8 cellular contexts compared by ENCODE assay signal in the genomic region with DNA sequence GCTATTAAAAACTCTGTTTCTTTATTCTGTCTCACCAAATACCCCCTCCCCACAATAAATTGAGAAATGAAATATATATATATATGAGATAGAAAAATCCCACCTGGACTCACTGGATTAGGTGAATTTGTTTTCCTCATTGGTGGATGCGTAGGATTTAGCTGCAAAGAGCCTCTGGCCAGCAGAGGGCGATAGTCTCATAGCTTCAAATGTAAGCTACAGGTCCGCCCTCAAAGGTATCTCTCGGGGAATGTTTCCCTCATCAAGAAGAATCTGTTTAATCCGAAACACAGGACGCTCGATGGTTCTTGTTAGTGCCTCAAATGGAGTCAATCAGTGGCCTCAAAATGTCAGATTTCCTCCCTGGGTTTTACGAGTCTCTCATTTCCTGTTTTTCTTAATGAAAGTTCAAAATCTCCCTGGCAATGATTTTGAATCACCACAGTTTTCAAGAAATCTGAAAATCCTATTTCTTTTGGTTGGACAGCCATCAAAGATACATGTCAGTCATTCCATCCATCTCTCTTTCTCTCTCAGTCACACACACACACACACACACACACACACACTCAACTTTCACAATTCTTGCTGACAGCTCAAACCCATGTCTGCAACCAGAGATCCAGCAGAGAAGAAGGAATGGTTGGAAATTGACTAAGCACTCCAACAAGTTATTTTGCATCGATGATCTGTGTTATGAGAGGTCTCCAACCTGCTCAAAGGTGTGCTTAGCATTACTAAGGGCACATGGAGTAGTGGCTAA. TPM values are rescaled to one million over a fixed set of nuclear protein-coding genes. Genes with fewer than 3 reads are reported as not detected.
DNase-seq lines count a peak whose midpoint lies in the region; ATAC-seq and TF ChIP-seq lines count a peak whose summit lies in the region.

No MANE protein-coding gene starts in this region.

- peaks cover 1% of the 10 kb centered on the region for H3K27me3 ChIP-seq in GM06990 (replicated peaks; ENCODE audit: control insufficient read depth, insufficient read depth, low read length)
- H3K27me3 ChIP-seq in Karpas-422 (ENCODE audit: low read length), result no peaks in the 10 kb centered on the region
- H3K27me3 ChIP-seq in RWPE2 (ENCODE audit: insufficient read depth, poor library complexity, severe bottlenecking), result no peaks in the 10 kb centered on the region
- H3K27me3 ChIP-seq in ovary, result no peaks in the 10 kb centered on the region
- peaks cover 0 to 38% of the 10 kb centered on the region in 2 donors for H3K27me3 ChIP-seq in tibial artery

- no peaks in the 10 kb centered on the region for H3K79me2 ChIP-seq in Karpas-422 (ENCODE audit: low read length)

- no peaks in the 10 kb centered on the region for H4K20me1 ChIP-seq in Karpas-422 (ENCODE audit: insufficient read depth, low read depth, low read length)

- no peak for TF ChIP-seq EP300 in ovary (IDR thresholded peaks at IDR 0.05)

- H3K9me2 ChIP-seq in Karpas-422 (replicated peaks; ENCODE audit: insufficient read depth, low read length), result no peaks in the 10 kb centered on the region

- TF ChIP-seq POLR2A in ovary (IDR thresholded peaks at IDR 0.05), result no peak

- no peaks in the 10 kb centered on the region for H3K9me3 Mint-ChIP-seq in activated T-helper 17 cell treated with anti-CD3 and anti-CD28 coated beads, Interleukin-2, amount 50 U/mL, for 72 hours

- H3K9me3 ChIP-seq in Karpas-422 (ENCODE audit: low read length), result no peaks in the 10 kb centered on the region
- H3K9me3 ChIP-seq in RWPE2 (ENCODE audit: severe bottlenecking), result no peaks in the 10 kb centered on the region
- no peaks in the 10 kb centered on the region for H3K9me3 ChIP-seq in ovary
- H3K9me3 ChIP-seq in tibial artery, result no peaks in the 10 kb centered on the region

- 8 to 10% (median 10%) methylated on average over 9 of the region's 9 CpGs for WGBS in ovary, 3 donors

- H3K27ac ChIP-seq in Karpas-422 (ENCODE audit: low read length) (no peak overlapping the region), RWPE2 (ENCODE audit: poor library complexity, severe bottlenecking) (no peak overlapping the region), ovary (no peak overlapping the region), tibial artery (no peak overlapping the region)

- ATAC-seq in RWPE2 (ENCODE audit: low read depth), result peak; percentile 43; the same call in 2 of the 3 replicates
- peak; percentile 37 for ATAC-seq in activated T-helper 17 cell treated with anti-CD3 and anti-CD28 coated beads, Interleukin-2, amount 50 U/mL, for 72 hours (replicated peaks)
- no peak for ATAC-seq in HG03095 (IDR thresholded peaks at IDR 0.05; ENCODE audit: unreplicated experiment)

- no peaks in the 10 kb centered on the region for H3K36me3 ChIP-seq in GM06990 (ENCODE audit: control insufficient read depth, insufficient read depth, low read length)
- H3K36me3 ChIP-seq in Karpas-422 (ENCODE audit: insufficient read depth, low read length), result no peaks in the 10 kb centered on the region
- H3K36me3 ChIP-seq in RWPE2 (ENCODE audit: low read depth), result no peaks in the 10 kb centered on the region
- H3K36me3 ChIP-seq in ovary, result no peaks in the 10 kb centered on the region
- no peaks in the 10 kb centered on the region for H3K36me3 ChIP-seq in tibial artery

- peaks cover 8% of the 10 kb centered on the region for H3K27me3 Mint-ChIP-seq in activated T-helper 17 cell treated with anti-CD3 and anti-CD28 coated beads, Interleukin-2, amount 50 U/mL, for 72 hours

- no peak for DNase-seq in GM06990 (ENCODE audit: extremely low read depth, insufficient read length)
- peak; percentile 88 for DNase-seq in Karpas-422
- DNase-seq in RWPE2 (ENCODE audit: low spot score), result no peak
- DNase-seq in foreskin fibroblast, result peak; percentile 63 to 89
- peak; percentile 68 to 84 (median 81) for DNase-seq in ovary
- peak; percentile 72 to 73 for DNase-seq in tibial artery

- H3K4me2 ChIP-seq in Karpas-422 (ENCODE audit: low read depth, low read length, poor library complexity, severe bottlenecking), result no peak overlapping the region

- no peaks in the 10 kb centered on the region for H3K4me1 ChIP-seq in Karpas-422 (ENCODE audit: low read length)
- peaks cover 24% of the 10 kb centered on the region for H3K4me1 ChIP-seq in RWPE2 (ENCODE audit: insufficient read depth, poor library complexity, severe bottlenecking)
- H3K4me1 ChIP-seq in ovary (ENCODE audit: insufficient read depth), result no peaks in the 10 kb centered on the region
- no peaks in the 10 kb centered on the region for H3K4me1 ChIP-seq in tibial artery

- TF ChIP-seq CTCF in GM06990 (IDR thresholded peaks at IDR 0.05; ENCODE audit: insufficient read depth, low read length, poor library complexity, severe bottlenecking) (peak; percentile 86), RWPE2 (IDR thresholded peaks at IDR 0.05; ENCODE audit: poor library complexity, severe bottlenecking) (peak; percentile 79), foreskin fibroblast (IDR thresholded peaks at IDR 0.05; ENCODE audit: low read depth, low read length) (peak; percentile 87), ovary (IDR thresholded peaks at IDR 0.05) (peak; percentile 45 to 78 (median 71)), tibial artery (IDR thresholded peaks at IDR 0.05) (peak; percentile 45 to 77)

- intact Hi-C loops in ovary (cut with DNase I) (loop anchor here in 2 of 4 donors (5.0 to 10.0 kb wide), 2 partner anchors 188 to 265 kb away; a partner anchor contains a TSS), tibial artery (cut with DNase I; ENCODE audit: low total_unique reads) (loop anchor here (10.0 kb wide), 1 partner anchor 175 kb away; no protein-coding TSS in a partner anchor)

- no peaks in the 10 kb centered on the region for H3K36me3 Mint-ChIP-seq in activated T-helper 17 cell treated with anti-CD3 and anti-CD28 coated beads, Interleukin-2, amount 50 U/mL, for 72 hours (ENCODE audit: low read depth)

- peak overlapping the region; percentile 64 for H3K27ac Mint-ChIP-seq in activated T-helper 17 cell treated with anti-CD3 and anti-CD28 coated beads, Interleukin-2, amount 50 U/mL, for 72 hours

- no peak overlapping the region for H3K9ac ChIP-seq in Karpas-422 (ENCODE audit: low read length)

- H3K4me1 Mint-ChIP-seq in activated T-helper 17 cell treated with anti-CD3 and anti-CD28 coated beads, Interleukin-2, amount 50 U/mL, for 72 hours, result peaks cover 5% of the 10 kb centered on the region

- H2AFZ ChIP-seq in Karpas-422 (ENCODE audit: low read length), result no peak overlapping the region

- peak overlapping the region; percentile 47 for H3K4me3 Mint-ChIP-seq in activated T-helper 17 cell treated with anti-CD3 and anti-CD28 coated beads, Interleukin-2, amount 50 U/mL, for 72 hours

- H3K4me3 ChIP-seq in GM06990 (replicated peaks; ENCODE audit: low read depth, low read length) (no peak overlapping the region), Karpas-422 (ENCODE audit: low read length) (no peak overlapping the region), RWPE2 (ENCODE audit: severe bottlenecking) (no peak overlapping the region), foreskin fibroblast (ENCODE audit: low read depth in 1 of 2, low read length in 2 of 2) (peak overlapping the region in 1 of 2 donors; percentile 7), ovary (no peak overlapping the region), tibial artery (no peak overlapping the region)

RNA-seq across cellular contexts. Expression of a gene that starts 13.9 kb away (rescaled TPM):
- total RNA-seq in Karpas-422 (2014; rRNA removed; shearing (Covaris generic); ENCODE audit: low replicate concordance), result not detected in 2 replicates
- under 1 TPM in 1 of 2 donors, not detected in 1; 0.21 TPM for total RNA-seq in activated T-helper 17 cell treated with anti-CD3 and anti-CD28 coated beads, Interleukin-2, amount 50 U/mL, for 72 hours
- total RNA-seq in ovary, result 10 to 100 TPM; 10.1 to 16.7 (median 12.0) TPM
- 10 to 100 TPM in 1 of 2 donors, 1 to 10 TPM in 1; 7.6 to 20.2 TPM for polyA plus RNA-seq in ovary

Comparison
In these comparisons a context has a peak if more than half of its experiments do, and no peak if none do; other contexts are left out.
1. DNase-seq: peak in Karpas-422 (single experiment), foreskin fibroblast (2 of 2), ovary (5 of 5) and tibial artery (2 of 2); none in GM06990 (single experiment) and RWPE2 (single experiment).
2. RNA of a gene that starts 13.9 kb away (total RNA-seq): 10.1 to 16.7 TPM in ovary; 0.21 TPM in activated T-helper 17 cell treated with anti-CD3 and anti-CD28 coated beads, Interleukin-2, amount 50 U/mL, for 72 hours and not detected in Karpas-422; every median in the first group is over 4 times any median in the second.
3. Peak in every context shown above with its lines, with median percentiles within 50 percentile points of each other: CTCF ChIP-seq.